Comparison of ENCODE assay signal across 1 cellular context in genomic region chr22:28942801-28943500, GRCh38.
TF ChIP-seq lines count a peak whose summit lies in the region.

No MANE protein-coding gene starts in this region.

TF ChIP-seq in GM12878, 131 proteins besides CTCF, POLR2A, EP300 and RAD21:
- TF ChIP-seq RCOR1 (conservative IDR thresholded peaks at IDR 0.05; ENCODE audit: low read depth, low read length) (no peak), CREM (IDR thresholded peaks at IDR 0.05; ENCODE audit: low read depth) (no peak), MXI1 (IDR thresholded peaks at IDR 0.05; ENCODE audit: low read depth, low read length) (no peak), BCL11A (IDR thresholded peaks at IDR 0.05; ENCODE audit: low read depth, low read length) (no peak), POLR2AphosphoS5 (IDR thresholded peaks at IDR 0.05; ENCODE audit: low read length) (no peak), BCLAF1 (IDR thresholded peaks at IDR 0.05) (no peak), ZNF207 (IDR thresholded peaks at IDR 0.05; ENCODE audit: borderline replicate concordance) (no peak), BHLHE40 (IDR thresholded peaks at IDR 0.05; ENCODE audit: borderline replicate concordance in 1 of 2, low read depth in 2 of 2, low read length in 1 of 2) (no peak), SUZ12 (IDR thresholded peaks at IDR 0.05; ENCODE audit: unreplicated experiment) (no peak), ZNF24 (IDR thresholded peaks at IDR 0.05) (no peak), CREB1 (IDR thresholded peaks at IDR 0.05; ENCODE audit: low read depth) (no peak), LARP7 (IDR thresholded peaks at IDR 0.05) (no peak)
